Comparison of ENCODE assay signal across 30 cellular contexts in genomic region chr1:210949039-210949438, GRCh38.
DNase-seq lines count a peak whose midpoint lies in the region; FAIRE-seq and TF ChIP-seq lines count a peak whose summit lies in the region.
"Had no signal": no experiment of that assay in that cellular context is flagged by ENCODE, and none has a peak within 500 bp of the region (broad histone marks: within the 10 kb centered on the region; RNA-seq: fewer than 3 reads in every experiment).

No MANE protein-coding gene starts in this region.

- DNase-seq in D721Med (ENCODE audit: insufficient read length, low spot score) (no peak), H54 (ENCODE audit: insufficient read length, low spot score) (no peak), NCI-H2171 treated with DMSO at 0.1 percent for 48 hours (lab: John Stamatoyannopoulos, UW) (peak; percentile 77), glutamatergic neuron (no peak), NCI-H2081 (lab: John Stamatoyannopoulos, UW) (no peak), osteocyte (ENCODE audit: extremely low spot score, unreplicated experiment) (no peak), Karpas-422 (no peak), small intestine (no peak)
- DNase-seq: AML-193; CD4-positive, alpha-beta T cell; COR-L47; DMS153; GM23248; H9; HFFc6; MG63; NCI-H1105 treated with DMSO at 0.1 percent for 48 hours; NCI-H146; NCI-H1930; NCI-H345; NCI-H524; NCI-H774; NK-92 treated with Interleukin-12 subunit alpha and Interleukin-12 subunit beta, amount 100 ng/mL, for 24 hours; PC-3; T-helper 2 cell had no signal

- H3K9me3 Mint-ChIP-seq in glutamatergic neuron (ENCODE audit: unreplicated experiment) (no peaks in the 10 kb centered on the region), osteocyte (ENCODE audit: unreplicated experiment) (no peaks in the 10 kb centered on the region)
- H3K9me3 Mint-ChIP-seq: CD4-positive, alpha-beta T cell; H9; HFFc6 had no signal

- no peak overlapping the region for H3K27ac ChIP-seq in Karpas-422 (ENCODE audit: low read length)
- no peak overlapping the region for H3K27ac ChIP-seq in small intestine (ENCODE audit: low read depth in 1 of 2, low read length in 1 of 2)
- H3K27ac ChIP-seq: BLaER1 treated with 17β-estradiol and CSF1 and Interleukin-3, amounts not matched to agents 10 nM and 100 nM; GM23248; HL-60; SJCRH30 had no signal

- H3K36me3 Mint-ChIP-seq in glutamatergic neuron (ENCODE audit: unreplicated experiment) (peaks cover 5% of the 10 kb centered on the region), osteocyte (ENCODE audit: unreplicated experiment) (no peaks in the 10 kb centered on the region)

- H3K27ac Mint-ChIP-seq in glutamatergic neuron (ENCODE audit: unreplicated experiment) = peak overlapping the region; percentile 72
- H3K27ac Mint-ChIP-seq in osteocyte (ENCODE audit: unreplicated experiment) = no peak overlapping the region
- H3K27ac Mint-ChIP-seq: CD4-positive, alpha-beta T cell; H9; HFFc6 had no signal

- TF ChIP-seq POLR2A in H54 (IDR thresholded peaks at IDR 0.05; ENCODE audit: low read depth, low read length) = no peak

- H3K9ac ChIP-seq in Karpas-422 (ENCODE audit: low read length) = no peak overlapping the region
- H3K9ac ChIP-seq: BLaER1 treated with 17β-estradiol and CSF1 and Interleukin-3, amounts not matched to agents 10 nM and 100 nM; GM23248 had no signal

- TF ChIP-seq CTCF in D721Med (IDR thresholded peaks at IDR 0.05; ENCODE audit: insufficient read depth, missing control alignments) (no peak), glutamatergic neuron (IDR thresholded peaks at IDR 0.05; ENCODE audit: partially characterized antibody, unreplicated experiment) (no peak), osteocyte (IDR thresholded peaks at IDR 0.05) (no peak)

- H3K9me3 ChIP-seq in Karpas-422 (ENCODE audit: low read length) (no peaks in the 10 kb centered on the region), small intestine (ENCODE audit: control insufficient read depth, low read depth) (no peaks in the 10 kb centered on the region)
- H3K9me3 ChIP-seq: BLaER1 treated with 17β-estradiol and CSF1 and Interleukin-3, amounts not matched to agents 10 nM and 100 nM; MG63; SJCRH30 had no signal

- no peaks in the 10 kb centered on the region for H4K20me1 ChIP-seq in Karpas-422 (ENCODE audit: insufficient read depth, low read depth, low read length)
- H4K20me1 ChIP-seq: BLaER1 treated with 17β-estradiol and CSF1 and Interleukin-3, amounts not matched to agents 10 nM and 100 nM had no signal

- 59 to 80% (median 64%) methylated on average over 2 of the region's 2 CpGs for WGBS in small intestine, 3 donors

- H3K36me3 ChIP-seq in Karpas-422 (ENCODE audit: insufficient read depth, low read length) (no peaks in the 10 kb centered on the region), small intestine (ENCODE audit: control insufficient read depth in 2 of 2, insufficient read depth in 2 of 2, low read length in 2 of 2) (no peaks in the 10 kb centered on the region)
- H3K36me3 ChIP-seq: BLaER1 treated with 17β-estradiol and CSF1 and Interleukin-3, amounts not matched to agents 10 nM and 100 nM; MG63; SJCRH30 had no signal

- peaks cover 17% of the 10 kb centered on the region for H3K4me1 Mint-ChIP-seq in glutamatergic neuron (ENCODE audit: low read depth, unreplicated experiment)
- peaks cover 6% of the 10 kb centered on the region for H3K4me1 Mint-ChIP-seq in osteocyte (ENCODE audit: unreplicated experiment)
- H3K4me1 Mint-ChIP-seq: H9 had no signal

- peaks cover 2% of the 10 kb centered on the region for H3K27me3 Mint-ChIP-seq in glutamatergic neuron (ENCODE audit: unreplicated experiment)
- no peaks in the 10 kb centered on the region for H3K27me3 Mint-ChIP-seq in osteocyte (ENCODE audit: unreplicated experiment)
- H3K27me3 Mint-ChIP-seq: CD4-positive, alpha-beta T cell had no signal

- H3K27me3 ChIP-seq in Karpas-422 (ENCODE audit: low read length) (no peaks in the 10 kb centered on the region), small intestine (ENCODE audit: control insufficient read depth in 2 of 2, insufficient read depth in 2 of 2, low read length in 2 of 2) (peaks cover 0 to 2% of the 10 kb centered on the region in 2 donors)
- H3K27me3 ChIP-seq: BLaER1 treated with 17β-estradiol and CSF1 and Interleukin-3, amounts not matched to agents 10 nM and 100 nM; MG63; SJCRH30 had no signal

- no peaks in the 10 kb centered on the region for H3K79me2 ChIP-seq in Karpas-422 (ENCODE audit: low read length)

- FAIRE-seq in D721Med (lab: Jason Lieb, UNC) = peak; percentile 58
- FAIRE-seq in H54 (lab: Jason Lieb, UNC) = peak; percentile 11
- FAIRE-seq in small intestine (lab: Jason Lieb, UNC) = no peak
- FAIRE-seq: A204.1, G401.6 had no signal

- no peak overlapping the region for H3K4me2 ChIP-seq in Karpas-422 (ENCODE audit: low read depth, low read length, poor library complexity, severe bottlenecking)
- H3K4me2 ChIP-seq: BLaER1 treated with 17β-estradiol and CSF1 and Interleukin-3, amounts not matched to agents 10 nM and 100 nM had no signal

- no peak overlapping the region for H3K4me3 Mint-ChIP-seq in glutamatergic neuron (ENCODE audit: unreplicated experiment)
- H3K4me3 Mint-ChIP-seq in osteocyte (ENCODE audit: unreplicated experiment) = no peak overlapping the region
- H3K4me3 Mint-ChIP-seq: CD4-positive, alpha-beta T cell; H9; HFFc6 had no signal

- H3K4me3 ChIP-seq in Karpas-422 (ENCODE audit: low read length) (no peak overlapping the region), small intestine (ENCODE audit: low read depth in 1 of 2, low read length in 2 of 2) (no peak overlapping the region)
- H3K4me3 ChIP-seq: BLaER1 treated with 17β-estradiol and CSF1 and Interleukin-3, amounts not matched to agents 10 nM and 100 nM; GM23248; MG63; SJCRH30 had no signal

- H3K4me1 ChIP-seq in Karpas-422 (ENCODE audit: low read length) (no peaks in the 10 kb centered on the region), small intestine (ENCODE audit: control insufficient read depth in 2 of 2, insufficient read depth in 1 of 2, low read depth in 1 of 2, low read length in 1 of 2) (no peaks in the 10 kb centered on the region)
- H3K4me1 ChIP-seq: BLaER1 treated with 17β-estradiol and CSF1 and Interleukin-3, amounts not matched to agents 10 nM and 100 nM had no signal

- H2AFZ ChIP-seq in Karpas-422 (ENCODE audit: low read length) = no peak overlapping the region
- H2AFZ ChIP-seq: GM23248 had no signal

- no peaks in the 10 kb centered on the region for H3K9me2 ChIP-seq in Karpas-422 (replicated peaks; ENCODE audit: insufficient read depth, low read length)
